In genomic region chr4:102451266-102451665, GRCh38 we compare ENCODE assay signal across 29 cellular contexts.
"Had no signal": no experiment of that assay in that cellular context is flagged by ENCODE, and none has a peak within 500 bp of the region (broad histone marks: within the 10 kb centered on the region; RNA-seq: fewer than 3 reads in every experiment).

No MANE protein-coding gene starts in this region.

- H3K9me3 Mint-ChIP-seq: activated B cell treated with CpG ODN at 0.5 μM for 24 hours; activated CD4-positive, alpha-beta memory T cell treated with anti-CD3 and anti-CD28 coated beads, Interleukin-2, amount 10 ng/mL, durations not matched to agents 7 days and 5 days; activated naive CD4-positive, alpha-beta T cell treated with anti-CD3 and anti-CD28 coated beads, Interleukin-2, amount 10 ng/mL, durations not matched to agents 7 days and 5 days; activated T-cell treated with anti-CD3 and anti-CD28 coated beads, Interleukin-2, amount 50 U/mL, for 24 hours; activated T-cell treated with anti-CD3 and anti-CD28 coated beads, Interleukin-2, amount 50 U/mL, for 72 hours; central memory CD8-positive, alpha-beta T cell; effector memory CD8-positive, alpha-beta T cell; T-helper 2 cell treated with Interferon-gamma antibody and Interleukin-4, amounts not matched to agents 5 μg/mL and 100 μg/mL, for 36 hours had no signal

- H3K9me3 ChIP-seq: esophagus muscularis mucosa had no signal

- H3K36me3 Mint-ChIP-seq: activated naive CD8-positive, alpha-beta T cell had no signal

- H3K27ac ChIP-seq: brain microvascular endothelial cell, WERI-Rb-1 had no signal

- H3K4me3 ChIP-seq: esophagus muscularis mucosa had no signal

- ATAC-seq: activated CD4-positive, CD25-positive, alpha-beta regulatory T cell treated with anti-CD3 and anti-CD28 coated beads, Interleukin-2, amount 50 U/mL, for 24 hours; effector memory CD8-positive, alpha-beta T cell; T-helper 17 cell had no signal

- H3K27ac Mint-ChIP-seq: activated B cell treated with CpG ODN at 0.5 μM for 24 hours; activated CD4-positive, alpha-beta memory T cell treated with anti-CD3 and anti-CD28 coated beads, Interleukin-2, amount 10 ng/mL, durations not matched to agents 7 days and 5 days; activated naive CD4-positive, alpha-beta T cell treated with anti-CD3 and anti-CD28 coated beads, Interleukin-2, amount 10 ng/mL, durations not matched to agents 7 days and 5 days; effector memory CD8-positive, alpha-beta T cell; T-helper 17 cell; T-helper 2 cell treated with Interferon-gamma antibody and Interleukin-4, amounts not matched to agents 5 μg/mL and 100 μg/mL, for 36 hours had no signal

- H3K27me3 ChIP-seq: brain microvascular endothelial cell, esophagus muscularis mucosa had no signal

- H3K36me3 ChIP-seq: brain microvascular endothelial cell, esophagus muscularis mucosa, WERI-Rb-1 had no signal

- DNase-seq: activated B cell treated with CpG ODN at 0.5 μM for 24 hours; activated CD4-positive, alpha-beta memory T cell treated with anti-CD3 and anti-CD28 coated beads, Interleukin-2, amount 10 ng/mL, durations not matched to agents 7 days and 5 days; activated CD4-positive, alpha-beta T cell treated with anti-CD3 and anti-CD28 coated beads for 48 hours; activated CD8-positive, alpha-beta memory T cell treated with anti-CD3 and anti-CD28 coated beads, Interleukin-2, amount 50 U/mL, for 48 hours; activated gamma-delta T cell; activated naive CD4-positive, alpha-beta T cell; activated naive CD4-positive, alpha-beta T cell treated with anti-CD3 and anti-CD28 coated beads, Interleukin-2, amount 10 ng/mL, durations not matched to agents 7 days and 5 days; activated T-cell treated with anti-CD3 and anti-CD28 coated beads for 4 hours; activated T-cell treated with anti-CD3 and anti-CD28 coated beads, Interleukin-2, amount 50 U/mL, for 24 hours; activated T-cell treated with anti-CD3 and anti-CD28 coated beads, Interleukin-2, amount 50 U/mL, for 72 hours; amniotic stem cell; anterior cingulate cortex; brain microvascular endothelial cell; cortex of kidney; dermis blood vessel endothelial cell; effector CD4-positive, alpha-beta T cell; effector memory CD8-positive, alpha-beta T cell; erythroblast; foreskin fibroblast; head of caudate nucleus; T-helper 1 cell; T-helper 17 cell; T1000; WERI-Rb-1 had no signal
